In the genomic region with DNA sequence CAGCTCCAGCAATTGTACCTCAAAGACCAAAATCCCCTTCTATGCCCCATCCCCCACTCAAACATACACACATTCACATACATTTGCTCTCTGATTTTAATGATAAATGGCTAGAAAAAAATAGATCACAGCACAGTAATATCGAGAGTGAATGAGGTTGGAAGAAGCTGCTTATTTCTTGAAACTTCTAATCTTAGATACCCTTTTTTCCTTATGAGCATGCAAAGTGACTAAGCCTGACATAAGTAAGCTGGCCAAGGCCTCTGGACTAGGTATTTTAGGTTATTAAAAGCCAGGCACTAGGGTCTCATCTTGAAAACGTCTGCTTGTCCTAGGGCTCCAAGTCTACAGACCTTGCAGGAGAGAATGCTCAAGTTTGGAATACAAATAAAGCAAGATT, we compare ENCODE assay signal across 11 cellular contexts.
A peak's percentile ranks its signal among the peaks of the same experiment; 100 is the strongest.
DNase-seq lines count a peak whose midpoint lies in the region; ATAC-seq lines count a peak whose summit lies in the region.
"Had no signal": no experiment of that assay in that cellular context is flagged by ENCODE, and none has a peak within 500 bp of the region (broad histone marks: within the 10 kb centered on the region; RNA-seq: fewer than 3 reads in every experiment).

No MANE protein-coding gene starts in this region.

- peak overlapping the region; percentile 88 to 94 for H3K27ac Mint-ChIP-seq in natural killer cell treated with Interleukin-12 subunit alpha and Interleukin-12 subunit beta and Interleukin-15 and Interleukin-18, amount 100 ng/mL, for 72 hours

- ATAC-seq in GM18519 (IDR thresholded peaks at IDR 0.05; ENCODE audit: low FRiP score, unreplicated experiment) (peak; percentile 68), GM21515 (IDR thresholded peaks at IDR 0.05; ENCODE audit: unreplicated experiment) (peak; percentile 51), HG03432 (IDR thresholded peaks at IDR 0.05; ENCODE audit: unreplicated experiment) (peak; percentile 79), Right ventricle myocardium superior (ENCODE audit: poor library complexity) (no peak)
- ATAC-seq in natural killer cell treated with Interleukin-12 subunit alpha and Interleukin-12 subunit beta and Interleukin-15 and Interleukin-18, amount 100 ng/mL, for 72 hours, result peak; percentile 52 to 70

- peaks cover 65 to 69% of the 10 kb centered on the region in 2 donors for H3K4me1 Mint-ChIP-seq in natural killer cell treated with Interleukin-12 subunit alpha and Interleukin-12 subunit beta and Interleukin-15 and Interleukin-18, amount 100 ng/mL, for 72 hours (ENCODE audit: low read depth in 2 of 2)

- intact Hi-C loops in Right ventricle myocardium superior (cut with DNase I), result no loop called here

- H3K4me3 Mint-ChIP-seq in natural killer cell treated with Interleukin-12 subunit alpha and Interleukin-12 subunit beta and Interleukin-15 and Interleukin-18, amount 100 ng/mL, for 72 hours, result peak overlapping the region; percentile 71

- H3K9me3 Mint-ChIP-seq in natural killer cell treated with Interleukin-12 subunit alpha and Interleukin-12 subunit beta and Interleukin-15 and Interleukin-18, amount 100 ng/mL, for 72 hours, result no peaks in the 10 kb centered on the region

- peaks cover 9% of the 10 kb centered on the region for H3K36me3 Mint-ChIP-seq in natural killer cell treated with Interleukin-12 subunit alpha and Interleukin-12 subunit beta and Interleukin-15 and Interleukin-18, amount 100 ng/mL, for 72 hours

- DNase-seq in natural killer cell treated with Interleukin-12 subunit alpha and Interleukin-12 subunit beta and Interleukin-15 and Interleukin-18, amount 100 ng/mL, for 72 hours (ENCODE audit: low spot score), result no peak
- no peak for DNase-seq in NCI-H2107 (lab: John Stamatoyannopoulos, UW)
- DNase-seq in HT-29 (ENCODE audit: low spot score), result no peak
- no peak for DNase-seq in NK-92 (lab: John Stamatoyannopoulos, UW; ENCODE audit: unreplicated experiment)
- no peak for DNase-seq in Right ventricle myocardium superior
- DNase-seq: EL, NCI-H187, upper lobe of left lung had no signal

- H3K27me3 Mint-ChIP-seq in natural killer cell treated with Interleukin-12 subunit alpha and Interleukin-12 subunit beta and Interleukin-15 and Interleukin-18, amount 100 ng/mL, for 72 hours, result no peaks in the 10 kb centered on the region
